Comparison of ENCODE assay signal across 21 cellular contexts in the genomic region with DNA sequence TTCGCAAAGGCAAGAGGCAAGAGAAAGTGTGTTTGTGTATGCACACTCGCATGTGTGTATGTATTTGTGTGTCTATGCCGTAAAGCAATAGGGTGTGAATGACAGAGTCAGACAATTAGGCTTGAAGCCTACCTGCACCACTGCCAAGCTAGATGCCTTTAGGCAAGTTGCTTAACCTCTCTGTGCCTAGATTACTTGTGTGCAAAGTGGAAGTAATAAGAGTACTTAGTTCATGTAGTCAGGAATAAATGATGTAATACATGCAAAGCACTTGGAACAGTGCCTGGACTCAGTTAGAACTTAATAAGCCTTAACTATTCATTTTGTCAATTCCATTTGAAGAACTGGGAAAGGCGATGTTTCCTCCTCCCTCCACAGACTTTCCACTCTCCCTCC. TPM values are rescaled to one million over a fixed set of nuclear protein-coding genes. Genes with fewer than 3 reads are reported as not detected.
DNase-seq lines count a peak whose midpoint lies in the region; ATAC-seq and TF ChIP-seq lines count a peak whose summit lies in the region.
"Had no signal": no experiment of that assay in that cellular context is flagged by ENCODE, and none has a peak within 500 bp of the region (broad histone marks: within the 10 kb centered on the region; RNA-seq: fewer than 3 reads in every experiment).

No MANE protein-coding gene starts in this region.

- TF ChIP-seq CTCF in fibroblast of villous mesenchyme (IDR thresholded peaks at IDR 0.05; ENCODE audit: insufficient read depth, low read depth, low read length) (no peak), adrenal gland (IDR thresholded peaks at IDR 0.05) (no peak)

- no peaks in the 10 kb centered on the region for H3K27me3 ChIP-seq in adrenal gland
- H3K27me3 ChIP-seq: ovary, tibial artery had no signal

- peak; percentile 40 for DNase-seq in NCI-H2029 (lab: John Stamatoyannopoulos, UW)
- no peak for DNase-seq in NCI-H2029 treated with DMSO at 0.1 percent for 48 hours (lab: John Stamatoyannopoulos, UW)
- DNase-seq in fibroblast of villous mesenchyme (ENCODE audit: low read depth), result peak; percentile 41
- DNase-seq in adrenal gland, result no peak
- DNase-seq: activated CD4-positive, alpha-beta T cell treated with anti-CD3 and anti-CD28 coated beads, Interleukin-2, amount 10 ng/mL, durations not matched to agents 7 days and 5 days; activated naive CD4-positive, alpha-beta T cell; DMS79; esophagus squamous epithelium; GOT3; left ventricle myocardium superior; ovary; tibial artery had no signal

- H3K9me3 ChIP-seq in adrenal gland (replicated peaks in 1 of 3), result no peaks in the 10 kb centered on the region
- H3K9me3 ChIP-seq: esophagus squamous epithelium, ovary, tibial artery had no signal

- 88 to 95% (median 93%) methylated on average over 4 of the region's 4 CpGs for WGBS in adrenal gland, 4 donors

- peaks cover 12 to 25% of the 10 kb centered on the region in 2 donors for H3K4me1 ChIP-seq in adrenal gland (replicated peaks in 1 of 2)

- intact Hi-C loops in adrenal gland (cut with DNase I), result loop anchor here in 1 of 2 donors (10.0 kb wide), 1 partner anchor 124 kb away; no protein-coding TSS in a partner anchor

- H3K36me3 ChIP-seq in adrenal gland (replicated peaks in 1 of 2), result no peaks in the 10 kb centered on the region
- H3K36me3 ChIP-seq: ovary, tibial artery had no signal

- TF ChIP-seq POLR2A in adrenal gland (IDR thresholded peaks at IDR 0.05), result no peak

- H3K27ac ChIP-seq in angular gyrus (ENCODE audit: low read depth, low read length) (peak overlapping the region; percentile 13), temporal lobe (ENCODE audit: low read depth, low read length) (peak overlapping the region; percentile 33), adrenal gland (no peak overlapping the region)
- H3K27ac ChIP-seq: esophagus squamous epithelium, HL-60, tibial artery had no signal

- ATAC-seq in HG02938 (IDR thresholded peaks at IDR 0.05; ENCODE audit: unreplicated experiment) (no peak), HG02973 (IDR thresholded peaks at IDR 0.05; ENCODE audit: unreplicated experiment) (no peak)
- ATAC-seq: left ventricle myocardium superior had no signal

- no peak overlapping the region for H3K4me3 ChIP-seq in fibroblast of villous mesenchyme (ENCODE audit: low read depth, low read length)
- no peak overlapping the region for H3K4me3 ChIP-seq in adrenal gland
- H3K4me3 ChIP-seq: esophagus squamous epithelium, ovary, smooth muscle cell, tibial artery had no signal

RNA-seq across cellular contexts. Expression of a gene that starts 31.7 kb away (rescaled TPM):
- total RNA-seq in fibroblast of villous mesenchyme (3.9 and 14.2 TPM in 2 replicates), temporal lobe (0.74 TPM), adrenal gland (100 to 1,000 TPM in 1 of 8 donors, 10 to 100 TPM in 7; 28.7 to 117 (median 45.1) TPM)
- 10 to 100 TPM in 1 of 3 donors, 1 to 10 TPM in 2; 8.2 to 16.1 (median 8.6) TPM for polyA plus RNA-seq in adrenal gland

RNA-seq across cellular contexts. Expression of a gene that starts 37.0 kb away (rescaled TPM):
- total RNA-seq in fibroblast of villous mesenchyme (2.6 and 9.1 TPM in 2 replicates), temporal lobe (3.4 TPM), adrenal gland (1 to 10 TPM in 6 of 8 donors, under 1 TPM in 2; 0.57 to 8.4 (median 2.3) TPM)
- polyA plus RNA-seq in adrenal gland, result 1 to 10 TPM in 2 of 3 donors, under 1 TPM in 1; 0.84 to 2.5 (median 2.2) TPM
- total RNA-seq: A172; activated CD4-positive, alpha-beta T cell treated with anti-CD3 and anti-CD28 coated beads, Interleukin-2, amount 10 ng/mL, durations not matched to agents 7 days and 5 days; left ventricle myocardium superior; myocyte had no signal
- polyA plus RNA-seq: CD14-positive monocyte, smooth muscle cell had no signal

RNA-seq across cellular contexts. Expression of a gene that starts 54.7 kb away (rescaled TPM):
- 4.8 and 52.2 TPM in 2 replicates for total RNA-seq in fibroblast of villous mesenchyme
- 2.5 TPM for total RNA-seq in temporal lobe
- total RNA-seq in adrenal gland, result 100 to 1,000 TPM in 7 of 8 donors, 10 to 100 TPM in 1; 65.3 to 901 (median 295) TPM
- 100 to 1,000 TPM in 2 of 3 donors, 10 to 100 TPM in 1; 48.5 to 504 (median 265) TPM for polyA plus RNA-seq in adrenal gland
- total RNA-seq: A172 had no signal

Comparison
In these comparisons a context has a peak if more than half of its experiments do, and no peak if none do; other contexts are left out.
1. DNase-seq: peak in NCI-H2029 (single experiment) and fibroblast of villous mesenchyme (single experiment); none in NCI-H2029 treated with DMSO at 0.1 percent for 48 hours (single experiment) and adrenal gland (0 of 7).
2. H3K27ac ChIP-seq: peak in angular gyrus (single experiment) and temporal lobe (single experiment); none in adrenal gland (0 of 5).